ENCODE assay signal across 29 cellular contexts in the genomic region with DNA sequence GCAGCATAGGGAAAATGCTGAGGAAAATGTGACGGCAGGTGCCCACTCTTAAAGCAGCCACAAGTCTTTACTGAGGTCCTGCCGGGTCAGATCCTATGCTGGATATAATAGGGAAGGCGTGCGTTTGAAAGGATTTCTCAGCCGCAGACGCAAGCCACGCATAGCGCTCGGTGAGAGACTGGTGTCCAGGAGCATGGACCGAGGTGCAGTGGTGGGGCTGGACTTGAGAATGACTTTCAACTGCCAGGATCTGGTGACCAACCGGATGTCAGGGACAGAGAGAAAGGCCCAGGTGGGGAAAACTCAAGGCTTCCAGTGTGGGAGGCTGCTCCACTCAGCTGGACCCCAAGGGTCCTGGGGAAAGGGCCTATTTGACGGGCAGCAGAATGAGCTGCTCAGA.
"Had no signal": no experiment of that assay in that cellular context is flagged by ENCODE, and none has a peak within 500 bp of the region (broad histone marks: within the 10 kb centered on the region; RNA-seq: fewer than 3 reads in every experiment).

No MANE protein-coding gene starts in this region.

- H3K9me3 Mint-ChIP-seq: effector memory CD8-positive, alpha-beta T cell; naive B cell; natural killer cell treated with Interleukin-12 subunit alpha and Interleukin-12 subunit beta and Interleukin-15 and Interleukin-18, amount 100 ng/mL, for 72 hours; neural crest cell; stimulated activated naive CD8-positive, alpha-beta T cell treated with anti-CD3 and anti-CD28 coated beads, Interleukin-15, amount 100 ng/mL, for 72 hours had no signal

- H3K9me3 ChIP-seq: esophagus squamous epithelium, heart right ventricle, left ventricle myocardium inferior, lower lobe of right lung, suprapubic skin, transverse colon, vagina had no signal

- H3K36me3 ChIP-seq: esophagus squamous epithelium, heart right ventricle, left ventricle myocardium inferior, lower lobe of right lung, suprapubic skin, transverse colon, vagina had no signal

- H3K27ac Mint-ChIP-seq: effector memory CD8-positive, alpha-beta T cell; immature natural killer cell; naive B cell; stimulated activated naive CD8-positive, alpha-beta T cell treated with anti-CD3 and anti-CD28 coated beads, Interleukin-15, amount 100 ng/mL, for 72 hours had no signal

- DNase-seq: cortex of kidney; effector memory CD8-positive, alpha-beta T cell; erythroblast; esophagus squamous epithelium; foreskin melanocyte; glutamatergic neuron; heart right ventricle; hippocampal formation; immature natural killer cell; islet precursor cell; kidney glomerular epithelial cell; left colon; left ventricle myocardium inferior; lower lobe of right lung; naive B cell; stimulated activated CD4-positive, alpha-beta T cell treated with anti-CD3 and anti-CD28 coated beads, Interleukin-12 subunit alpha, Interleukin-12 subunit beta, amount 100 ng/mL, for 4 hours; stimulated activated CD4-positive, alpha-beta T cell treated with anti-CD3 and anti-CD28 coated beads, Interleukin-1b, Interleukin-23, amount 100 ng/mL, for 48 hours; stimulated activated CD4-positive, alpha-beta T cell treated with anti-CD3 and anti-CD28 coated beads, Interleukin-4, amount 100 ng/mL, for 1 hour; stimulated activated CD8-positive, alpha-beta memory T cell treated with anti-CD3 and anti-CD28 coated beads, Interleukin-4, amount 100 ng/mL, for 48 hours; stimulated activated naive CD4-positive, alpha-beta T cell; stimulated activated naive CD8-positive, alpha-beta T cell treated with anti-CD3 and anti-CD28 coated beads, Interleukin-15, amount 100 ng/mL, for 72 hours; transverse colon had no signal

- FAIRE-seq: endometrium had no signal

- H3K27ac ChIP-seq: esophagus squamous epithelium, heart right ventricle, left ventricle myocardium inferior, lower lobe of right lung, suprapubic skin, transverse colon, vagina had no signal

- H3K27me3 ChIP-seq: vagina had no signal

- ATAC-seq: effector memory CD8-positive, alpha-beta T cell; heart right ventricle; left colon; lower lobe of right lung; natural killer cell treated with Interleukin-12 subunit alpha and Interleukin-12 subunit beta and Interleukin-15 and Interleukin-18, amount 100 ng/mL, for 72 hours; sciatic nerve; stimulated activated naive CD8-positive, alpha-beta T cell treated with anti-CD3 and anti-CD28 coated beads, Interleukin-15, amount 100 ng/mL, for 72 hours had no signal

- H3K4me3 ChIP-seq: esophagus squamous epithelium, heart right ventricle, left ventricle myocardium inferior, lower lobe of right lung, smooth muscle cell, suprapubic skin, transverse colon, vagina had no signal

- H3K36me3 Mint-ChIP-seq: immature natural killer cell; naive B cell; natural killer cell treated with Interleukin-12 subunit alpha and Interleukin-12 subunit beta and Interleukin-15 and Interleukin-18, amount 100 ng/mL, for 72 hours had no signal

- H3K4me1 ChIP-seq: heart right ventricle, left ventricle myocardium inferior, lower lobe of right lung, transverse colon had no signal

- H3K4me3 Mint-ChIP-seq: effector memory CD8-positive, alpha-beta T cell; immature natural killer cell; naive B cell; natural killer cell treated with Interleukin-12 subunit alpha and Interleukin-12 subunit beta and Interleukin-15 and Interleukin-18, amount 100 ng/mL, for 72 hours; neural crest cell; stimulated activated naive CD8-positive, alpha-beta T cell treated with anti-CD3 and anti-CD28 coated beads, Interleukin-15, amount 100 ng/mL, for 72 hours had no signal

- H3K4me1 Mint-ChIP-seq: immature natural killer cell, naive B cell had no signal
